Comparison of ENCODE assay signal across 27 cellular contexts in genomic region chr1:240609527-240610060, GRCh38. TPM values are rescaled to one million over a fixed set of nuclear protein-coding genes. Genes with fewer than 3 reads are reported as not detected.
DNase-seq lines count a peak whose midpoint lies in the region; ATAC-seq and TF ChIP-seq lines count a peak whose summit lies in the region.
"Had no signal": no experiment of that assay in that cellular context is flagged by ENCODE, and none has a peak within 500 bp of the region (broad histone marks: within the 10 kb centered on the region; RNA-seq: fewer than 3 reads in every experiment).

No MANE protein-coding gene starts in this region.

- peaks cover 45% of the 10 kb centered on the region for H3K4me1 Mint-ChIP-seq in T-helper 17 cell
- H3K4me1 Mint-ChIP-seq in activated T-cell treated with anti-CD3 and anti-CD28 coated beads, Interleukin-2, amount 50 U/mL, for 4 hours (ENCODE audit: low read depth) = peaks cover 40% of the 10 kb centered on the region

- no peaks in the 10 kb centered on the region for H3K9me3 Mint-ChIP-seq in activated T-cell treated with anti-CD3 and anti-CD28 coated beads, Interleukin-2, amount 50 U/mL, for 4 hours
- H3K9me3 Mint-ChIP-seq: activated naive CD8-positive, alpha-beta T cell treated with anti-CD3 and anti-CD28 coated beads for 36 hours had no signal

- 48% methylated on average over 6 of the region's 6 CpGs for WGBS in hepatocyte (ENCODE audit: low lambda C conversion rate, missing lambda C conversion rate)

- H3K27me3 Mint-ChIP-seq in T-helper 17 cell = no peaks in the 10 kb centered on the region
- peaks cover 29% of the 10 kb centered on the region for H3K27me3 Mint-ChIP-seq in activated T-cell treated with anti-CD3 and anti-CD28 coated beads, Interleukin-2, amount 50 U/mL, for 4 hours (ENCODE audit: low read depth)

- no peak overlapping the region for H3K27ac ChIP-seq in hepatocyte
- H3K27ac ChIP-seq in parathyroid adenoma = peak overlapping the region; percentile 47
- H3K27ac ChIP-seq: 22Rv1, left lung, RWPE1, SK-N-MC had no signal

- H3K4me2 ChIP-seq in hepatocyte = peak overlapping the region; percentile 87
- H3K4me2 ChIP-seq in parathyroid adenoma (ENCODE audit: low read length) = peak overlapping the region; percentile 94

- H3K79me2 ChIP-seq in hepatocyte (peaks cover 2% of the 10 kb centered on the region), parathyroid adenoma (no peaks in the 10 kb centered on the region)

- no peak overlapping the region for H3K9ac ChIP-seq in parathyroid adenoma

- H3K27me3 ChIP-seq in hepatocyte = peaks cover 12% of the 10 kb centered on the region
- H3K27me3 ChIP-seq in parathyroid adenoma (ENCODE audit: control insufficient read depth, insufficient read depth, low read length) = no peaks in the 10 kb centered on the region

- H3K4me1 ChIP-seq in hepatocyte (ENCODE audit: insufficient read depth) = peaks cover 10% of the 10 kb centered on the region
- no peaks in the 10 kb centered on the region for H3K4me1 ChIP-seq in parathyroid adenoma
- H3K4me1 ChIP-seq: left lung had no signal

- no peak for ATAC-seq in T-helper 17 cell
- ATAC-seq in activated T-cell treated with anti-CD3 and anti-CD28 coated beads, Interleukin-2, amount 50 U/mL, for 4 hours = no peak
- ATAC-seq: activated CD4-positive, CD25-positive, alpha-beta regulatory T cell treated with anti-CD3 and anti-CD28 coated beads, Interleukin-2, amount 50 U/mL, for 24 hours; K562; left lung had no signal

- H3K36me3 ChIP-seq in hepatocyte (replicated peaks; ENCODE audit: insufficient read depth, low read depth) (no peaks in the 10 kb centered on the region), parathyroid adenoma (ENCODE audit: control insufficient read depth, insufficient read depth, low read length) (no peaks in the 10 kb centered on the region)
- H3K36me3 ChIP-seq: left lung had no signal

- peaks cover 3% of the 10 kb centered on the region for H3K36me3 Mint-ChIP-seq in T-helper 17 cell (ENCODE audit: low read depth)
- no peaks in the 10 kb centered on the region for H3K36me3 Mint-ChIP-seq in activated T-cell treated with anti-CD3 and anti-CD28 coated beads, Interleukin-2, amount 50 U/mL, for 4 hours (ENCODE audit: insufficient read depth)
- H3K36me3 Mint-ChIP-seq: activated naive CD8-positive, alpha-beta T cell treated with anti-CD3 and anti-CD28 coated beads for 36 hours; CD14-positive monocyte had no signal

- H3K4me3 ChIP-seq in hepatocyte (peak overlapping the region; percentile 4), parathyroid adenoma (ENCODE audit: low read depth, low read length) (peak overlapping the region; percentile 78)
- H3K4me3 ChIP-seq: K562, left lung, SK-N-MC had no signal

- TF ChIP-seq CTCF in hepatocyte (IDR thresholded peaks at IDR 0.05; ENCODE audit: poor library complexity) (no peak), parathyroid adenoma (IDR thresholded peaks at IDR 0.05) (no peak)

- peak; percentile 12 for DNase-seq in NK-92 treated with Interleukin-12 subunit alpha and Interleukin-12 subunit beta, amount 100 ng/mL, for 24 hours (lab: John Stamatoyannopoulos, UW)
- no peak for DNase-seq in NK-92 (lab: John Stamatoyannopoulos, UW; ENCODE audit: unreplicated experiment)
- DNase-seq in T-helper 17 cell = no peak
- DNase-seq in hepatocyte (ENCODE audit: low spot score) = no peak
- no peak for DNase-seq in NCI-H2196 treated with DMSO at 0.1 percent for 48 hours (lab: John Stamatoyannopoulos, UW; ENCODE audit: unreplicated experiment)
- DNase-seq in activated T-cell treated with anti-CD3 and anti-CD28 coated beads, Interleukin-2, amount 50 U/mL, for 4 hours = no peak
- DNase-seq in SIG-M5 treated with dmso at 0.1 percent for 504 hours (lab: John Stamatoyannopoulos, UW; ENCODE audit: unreplicated experiment) = no peak
- DNase-seq: activated CD4-positive, alpha-beta T cell treated with anti-CD3 and anti-CD28 coated beads, Interleukin-2, amount 50 U/mL, for 48 hours; activated CD8-positive, alpha-beta memory T cell treated with anti-CD3 and anti-CD28 coated beads, Interleukin-2, amount 50 U/mL, for 48 hours; activated naive CD8-positive, alpha-beta T cell treated with anti-CD3 and anti-CD28 coated beads for 36 hours; anterior cingulate cortex; Calu3; left lung; NCI-H1092; NCI-H1694 treated with DMSO at 0.1 percent for 48 hours; NCI-H82; stimulated activated naive CD4-positive, alpha-beta T cell; T-helper 2 cell had no signal

- H3K27ac Mint-ChIP-seq in T-helper 17 cell = peak overlapping the region; percentile 99
- H3K27ac Mint-ChIP-seq: activated naive CD8-positive, alpha-beta T cell treated with anti-CD3 and anti-CD28 coated beads for 36 hours had no signal

- H3K9me2 ChIP-seq in hepatocyte (replicated peaks; ENCODE audit: insufficient read depth) = no peaks in the 10 kb centered on the region

- no peak overlapping the region for H2AFZ ChIP-seq in hepatocyte
- H2AFZ ChIP-seq in parathyroid adenoma = no peak overlapping the region

- H3K9me3 ChIP-seq in T-helper 17 cell (ENCODE audit: control insufficient read depth, low read length, poor library complexity, severe bottlenecking) (no peaks in the 10 kb centered on the region), hepatocyte (ENCODE audit: low read depth) (no peaks in the 10 kb centered on the region), parathyroid adenoma (ENCODE audit: control insufficient read depth, low read length) (no peaks in the 10 kb centered on the region)
- H3K9me3 ChIP-seq: left lung had no signal

- H3K4me3 Mint-ChIP-seq in T-helper 17 cell = peak overlapping the region; percentile 99
- H3K4me3 Mint-ChIP-seq in activated T-cell treated with anti-CD3 and anti-CD28 coated beads, Interleukin-2, amount 50 U/mL, for 4 hours = no peak overlapping the region
- H3K4me3 Mint-ChIP-seq: activated naive CD8-positive, alpha-beta T cell treated with anti-CD3 and anti-CD28 coated beads for 36 hours had no signal

- no peaks in the 10 kb centered on the region for H4K20me1 ChIP-seq in hepatocyte (ENCODE audit: insufficient read depth, poor library complexity, severe bottlenecking)

RNA-seq across cellular contexts. Expression of gene GREM2, which starts 2.4 kb away (rescaled TPM):
- 1 to 10 TPM; 5.5 to 8.5 TPM for total RNA-seq in T-helper 17 cell
- total RNA-seq in hepatocyte = 3.0 and 3.3 TPM in 2 replicates
- 4.0 and 5.6 TPM in 2 replicates for polyA plus RNA-seq in hepatocyte
- not detected for total RNA-seq in activated T-cell treated with anti-CD3 and anti-CD28 coated beads, Interleukin-2, amount 50 U/mL, for 4 hours
- total RNA-seq: activated naive CD8-positive, alpha-beta T cell treated with anti-CD3 and anti-CD28 coated beads for 36 hours; bronchial epithelial cell; Calu3; HT1080 had no signal
- polyA plus RNA-seq: CD14-positive monocyte had no signal
